Comparison of ENCODE assay signal across 2 cellular contexts in genomic region chr9:32526707-32527048, GRCh38.
TF ChIP-seq lines count a peak whose summit lies in the region.

No MANE protein-coding gene starts in this region.

TF ChIP-seq in SK-N-SH, 30 proteins besides CTCF, POLR2A, EP300 and RAD21:
- no peak; the same call in 1 of the 2 replicates for TF ChIP-seq MXI1 (IDR thresholded peaks at IDR 0.05; ENCODE audit: low read depth, low read length)

TF ChIP-seq in SK-N-SH treated with all-trans-retinoic acid at 6 μM for 48 hours, 23 proteins besides CTCF, POLR2A, EP300 and RAD21:
- TF ChIP-seq TCF4 (CRISPR knock-in tag; IDR thresholded peaks at IDR 0.05; ENCODE audit: borderline replicate concordance) = no peak
- no peak for TF ChIP-seq ARNTL (CRISPR knock-in tag; IDR thresholded peaks at IDR 0.05; ENCODE audit: borderline replicate concordance, low read depth)
